ENCODE assay signal across 30 cellular contexts in genomic region chr2:226659416-226659815, GRCh38.
DNase-seq lines count a peak whose midpoint lies in the region; ATAC-seq and TF ChIP-seq lines count a peak whose summit lies in the region.
"Had no signal": no experiment of that assay in that cellular context is flagged by ENCODE, and none has a peak within 500 bp of the region (broad histone marks: within the 10 kb centered on the region; RNA-seq: fewer than 3 reads in every experiment).

No MANE protein-coding gene starts in this region.

- TF ChIP-seq POLR2A in IMR-90 (IDR thresholded peaks at IDR 0.05; ENCODE audit: low read depth, low read length) (no peak), right lobe of liver (IDR thresholded peaks at IDR 0.05) (no peak), ovary (IDR thresholded peaks at IDR 0.05) (no peak)

- no peaks in the 10 kb centered on the region for H3K79me2 ChIP-seq in mammary epithelial cell (ENCODE audit: insufficient read depth, low read length)

- no peak overlapping the region for H3K4me2 ChIP-seq in IMR-90 (ENCODE audit: low read depth, low read length)
- H3K4me2 ChIP-seq in mammary epithelial cell (ENCODE audit: insufficient read depth, low read depth, low read length): no peak overlapping the region

- no peak overlapping the region for H3K4me3 ChIP-seq in IMR-90 (ENCODE audit: insufficient read depth, low read depth, low read length)
- H3K4me3 ChIP-seq in mammary epithelial cell (replicated peaks in 1 of 3; ENCODE audit: insufficient read depth in 1 of 3, low read depth in 2 of 3, low read length in 3 of 3): no peak overlapping the region
- no peak overlapping the region for H3K4me3 ChIP-seq in right lobe of liver
- no peak overlapping the region for H3K4me3 ChIP-seq in thoracic aorta
- H3K4me3 ChIP-seq in ovary: no peak overlapping the region
- H3K4me3 ChIP-seq in A673 (ENCODE audit: low read depth, low read length, poor library complexity, severe bottlenecking): no peak overlapping the region
- H3K4me3 ChIP-seq: esophagus squamous epithelium, pancreas, suprapubic skin had no signal

- dilution Hi-C loops in IMR-90 (cut with HindIII; ENCODE audit: low sequenced_read_pairs, unreplicated experiment) (no loop called here), mammary epithelial cell (cut with HindIII; ENCODE audit: low sequenced_read_pairs) (no loop called here)

- peaks cover 6% of the 10 kb centered on the region; the same call in 1 of the 2 replicates for H3K9me1 ChIP-seq in IMR-90 (ENCODE audit: insufficient read depth, low read length)

- peak overlapping the region; percentile 36 for H2AK5ac ChIP-seq in IMR-90 (ENCODE audit: low read depth, low read length)

- H3K14ac ChIP-seq in IMR-90 (replicated peaks; ENCODE audit: low read depth, low read length): peak overlapping the region; percentile 50

- intact Hi-C loops in IMR-90 (cut with micrococcal nuclease): no loop called here
- intact Hi-C loops in mammary epithelial cell (cut with micrococcal nuclease): loop anchor here (10.0 kb wide), 1 partner anchor 525 kb away; no protein-coding TSS in a partner anchor
- intact Hi-C loops in right lobe of liver (cut with DNase I): no loop called here
- intact Hi-C loops in ovary (cut with DNase I): loop anchor here in 1 of 4 donors (10.0 kb wide), 1 partner anchor 65 kb away; no protein-coding TSS in a partner anchor
- intact Hi-C loops in A673 (cut with micrococcal nuclease; ENCODE audit: unreplicated experiment): loop anchor here (10.0 kb wide), 2 partner anchors 865 to 985 kb away; no protein-coding TSS in a partner anchor

- in situ Hi-C loops in IMR-90 (cut with MboI; ENCODE audit: low sequenced_read_pairs) (loop anchor here (10.0 kb wide), 1 partner anchor 135 kb away; the partner anchor contains the start of gene IRS1), mammary epithelial cell (cut with MboI; ENCODE audit: low sequenced_read_pairs in 2 of 2) (no loop called here)

- no peak overlapping the region; the same call in 1 of the 2 replicates for H4K91ac ChIP-seq in IMR-90 (ENCODE audit: insufficient read depth, low read depth, low read length)

- peak overlapping the region; percentile 40; the same call in 1 of the 2 replicates for H2BK20ac ChIP-seq in IMR-90 (ENCODE audit: low read depth, low read length)

- peak overlapping the region; percentile 51; the same call in 1 of the 2 replicates for H2BK120ac ChIP-seq in IMR-90 (ENCODE audit: low read depth, low read length)

- TF ChIP-seq RAD21 in IMR-90 (IDR thresholded peaks at IDR 0.05; ENCODE audit: low read length): no peak

- peak overlapping the region; percentile 50; the same call in 1 of the 3 replicates for H2BK15ac ChIP-seq in IMR-90 (ENCODE audit: low read depth, low read length)

- TF ChIP-seq EP300 in ovary (IDR thresholded peaks at IDR 0.05): no peak

- ATAC-seq in IMR-90 (ENCODE audit: low read depth): no peak
- ATAC-seq in right lobe of liver: no peak
- no peak for ATAC-seq in thoracic aorta (ENCODE audit: insufficient number of reproducible peaks, low FRiP score, low read depth)
- ATAC-seq: activated CD8-positive, alpha-beta T cell treated with anti-CD3 and anti-CD28 coated beads, Interleukin-2, amount 10 ng/mL, durations not matched to agents 7 days and 5 days; left colon; naive thymus-derived CD4-positive, alpha-beta T cell; pancreas; sciatic nerve; stimulated activated naive B cell treated with anti-CD40 and anti-IgM and Interleukin-4, amounts not matched to agents 10 μg/mL and 1 μg/mL and 100 μg/mL, for 72 hours had no signal

- H3K27ac ChIP-seq in IMR-90 (ENCODE audit: insufficient read depth, low read length) (no peak overlapping the region; the same call in 1 of the 2 replicates), mammary epithelial cell (ENCODE audit: insufficient read depth, low read depth, low read length) (no peak overlapping the region), right lobe of liver (peak overlapping the region in 2 of 3 donors; percentile 45 to 72), thoracic aorta (peak overlapping the region; percentile 40 to 75), ovary (no peak overlapping the region), A673 (ENCODE audit: low read depth, low read length, poor library complexity, severe bottlenecking) (no peak overlapping the region)
- H3K27ac ChIP-seq: pancreas, suprapubic skin had no signal

- H2AFZ ChIP-seq in IMR-90 (replicated peaks; ENCODE audit: low read length, poor library complexity) (no peak overlapping the region), mammary epithelial cell (ENCODE audit: low read depth, low read length) (peak overlapping the region; percentile 43)

- no CpG with 5 or more reads among the region's 6 CpGs for WGBS in IMR-90 (ENCODE audit: extremely low coverage in 2 of 2, insufficient read length in 1 of 2), 2 experiments
- 92% methylated on average over 6 of the region's 6 CpGs for WGBS in mammary epithelial cell (ENCODE audit: low coverage, missing lambda C conversion rate)
- WGBS in right lobe of liver (ENCODE audit: insufficient coverage, low coverage, low lambda C conversion rate, missing lambda C conversion rate): 42% methylated on average over 4 of the region's 6 CpGs
- WGBS in ovary, 3 donors: 85 to 94% (median 93%) methylated on average over 6 of the region's 6 CpGs

- peak overlapping the region; percentile 38; the same call in 1 of the 2 replicates for H4K5ac ChIP-seq in IMR-90 (ENCODE audit: low read depth, low read length)

- H3K27me3 ChIP-seq in IMR-90 (ENCODE audit: control insufficient read depth, insufficient read depth, low read length): no peaks in the 10 kb centered on the region
- no peaks in the 10 kb centered on the region for H3K27me3 ChIP-seq in mammary epithelial cell (ENCODE audit: insufficient read depth, low read length)
- H3K27me3 ChIP-seq in right lobe of liver: no peaks in the 10 kb centered on the region
- H3K27me3 ChIP-seq in thoracic aorta (replicated peaks; ENCODE audit: insufficient read depth): no peaks in the 10 kb centered on the region
- H3K27me3 ChIP-seq in ovary: no peaks in the 10 kb centered on the region
- H3K27me3 ChIP-seq in A673 (replicated peaks; ENCODE audit: insufficient read depth, low read depth, low read length, poor library complexity): no peaks in the 10 kb centered on the region
- H3K27me3 ChIP-seq: pancreas, suprapubic skin had no signal

- POLR2A ChIA-PET in IMR-90 (lab: Charles Lee; ENCODE audit: unreplicated experiment): no interaction called here
- POLR2A ChIA-PET in A673 (lab: Charles Lee; ENCODE audit: low non-redundant PET): no interaction called here

- peak overlapping the region; percentile 1 for H2BK5ac ChIP-seq in IMR-90 (ENCODE audit: low read depth, low read length, poor library complexity, severe bottlenecking)

- H3K79me1 ChIP-seq in IMR-90 (ENCODE audit: low read depth in 1 of 2, low read length in 2 of 2): peaks cover 0 to 11% of the 10 kb centered on the region in 2 experiments; a peak in 2 of 4 replicates

- no peak overlapping the region for H3K23ac ChIP-seq in IMR-90 (ENCODE audit: low read depth, low read length)

- no peak overlapping the region for H3K9ac ChIP-seq in IMR-90 (ENCODE audit: low read depth, low read length)
- no peak overlapping the region for H3K9ac ChIP-seq in mammary epithelial cell (ENCODE audit: insufficient read depth, low read length)

- CTCF ChIA-PET in IMR-90 (lab: Yijun Ruan, JAX) (no interaction called here), mammary epithelial cell (lab: Charles Lee; ENCODE audit: low non-redundant PET) (no interaction called here), A673 (lab: Charles Lee) (no interaction called here)

- H4K20me1 ChIP-seq in IMR-90 (ENCODE audit: insufficient read depth, low read length) (no peaks in the 10 kb centered on the region), mammary epithelial cell (ENCODE audit: insufficient read depth, low read length) (no peaks in the 10 kb centered on the region)

- DNase-seq in IMR-90: no peak
- DNase-seq in mammary epithelial cell: no peak
- no peak for DNase-seq in right lobe of liver
- DNase-seq in thoracic aorta (ENCODE audit: low spot score): no peak
- no peak for DNase-seq in ovary
- DNase-seq in NCI-H2081 treated with DMSO at 0.1 percent for 48 hours (lab: John Stamatoyannopoulos, UW): no peak
- no peak for DNase-seq in SHP77 (lab: John Stamatoyannopoulos, UW)
- no peak for DNase-seq in A673 (ENCODE audit: low spot score)
- DNase-seq: activated CD4-positive, alpha-beta T cell treated with anti-CD3 and anti-CD28 coated beads for 1 hour; activated CD8-positive, alpha-beta T cell treated with anti-CD3 and anti-CD28 coated beads, Interleukin-2, amount 10 ng/mL, durations not matched to agents 7 days and 5 days; aorta; CD8-positive, alpha-beta memory T cell; central memory CD4-positive, alpha-beta T cell; dermis blood vessel endothelial cell; DMS 273 treated with DMSO at 0.1 percent for 48 hours; esophagus squamous epithelium; foreskin melanocyte; HFFc6; hippocampal formation; left colon; midbrain; naive thymus-derived CD4-positive, alpha-beta T cell; NCI-H1092; NCI-H187; NCI-H526 treated with DMSO at 0.1 percent for 48 hours; pancreas; stimulated activated naive B cell treated with anti-CD40 and anti-IgM and Interleukin-4, amounts not matched to agents 10 μg/mL and 1 μg/mL and 100 μg/mL, for 72 hours; T-helper 1 cell had no signal

- H3K4me1 ChIP-seq in IMR-90 (ENCODE audit: control insufficient read depth, insufficient read depth, low read length): peaks cover 12% of the 10 kb centered on the region
- H3K4me1 ChIP-seq in mammary epithelial cell (ENCODE audit: insufficient read depth, low read length): peaks cover 11% of the 10 kb centered on the region
- H3K4me1 ChIP-seq in right lobe of liver: peaks cover 0 to 65% (median 13%) of the 10 kb centered on the region in 4 donors
- peaks cover 27 to 54% of the 10 kb centered on the region in 2 donors for H3K4me1 ChIP-seq in thoracic aorta (ENCODE audit: control insufficient read depth in 1 of 2, low read depth in 2 of 2)
- H3K4me1 ChIP-seq in ovary (ENCODE audit: insufficient read depth): peaks cover 7% of the 10 kb centered on the region
- peaks cover 34% of the 10 kb centered on the region for H3K4me1 ChIP-seq in A673 (ENCODE audit: insufficient read depth, low read length, poor library complexity, severe bottlenecking)

- no peak overlapping the region for H2AK9ac ChIP-seq in IMR-90 (replicated peaks; ENCODE audit: low read depth, low read length, poor library complexity)

- H3K4ac ChIP-seq in IMR-90 (ENCODE audit: low read depth, low read length): peak overlapping the region; percentile 65

- BruUV-seq in IMR-90 (replicated peaks; lab: Mats Ljungman, UMichigan): no TSS peak
- BruUV-seq in mammary epithelial cell (replicated peaks; lab: Mats Ljungman, UMichigan): no TSS peak
- no TSS peak for BruUV-seq in A673 (replicated peaks; lab: Mats Ljungman, UMichigan)

- H3K56ac ChIP-seq in IMR-90 (ENCODE audit: extremely low read depth, insufficient read depth, low read length): no peak overlapping the region

- no peaks in the 10 kb centered on the region for H3K9me3 ChIP-seq in IMR-90 (ENCODE audit: control insufficient read depth, insufficient read depth, low read length)
- H3K9me3 ChIP-seq in mammary epithelial cell (replicated peaks; ENCODE audit: insufficient read depth, low read length): no peaks in the 10 kb centered on the region
- H3K9me3 ChIP-seq in right lobe of liver: no peaks in the 10 kb centered on the region
- no peaks in the 10 kb centered on the region for H3K9me3 ChIP-seq in thoracic aorta
- no peaks in the 10 kb centered on the region for H3K9me3 ChIP-seq in ovary
- H3K9me3 ChIP-seq in A673 (ENCODE audit: low read depth, low read length, poor library complexity, severe bottlenecking): no peaks in the 10 kb centered on the region
- H3K9me3 ChIP-seq: esophagus squamous epithelium, pancreas, suprapubic skin had no signal

- no peaks in the 10 kb centered on the region for H3K36me3 ChIP-seq in IMR-90 (ENCODE audit: control insufficient read depth, insufficient read depth, low read length)
- no peaks in the 10 kb centered on the region for H3K36me3 ChIP-seq in mammary epithelial cell (ENCODE audit: insufficient read depth, low read length)
- no peaks in the 10 kb centered on the region for H3K36me3 ChIP-seq in right lobe of liver
- H3K36me3 ChIP-seq in thoracic aorta: no peaks in the 10 kb centered on the region
- no peaks in the 10 kb centered on the region for H3K36me3 ChIP-seq in ovary
- H3K36me3 ChIP-seq in A673 (ENCODE audit: insufficient read depth, low read length, poor library complexity, severe bottlenecking): no peaks in the 10 kb centered on the region
- H3K36me3 ChIP-seq: esophagus squamous epithelium, pancreas, suprapubic skin had no signal

- TF ChIP-seq CTCF in IMR-90 (conservative IDR thresholded peaks at IDR 0.05; ENCODE audit: low read depth, low read length) (no peak), mammary epithelial cell (conservative IDR thresholded peaks at IDR 0.05 in 1 of 2, IDR thresholded peaks at IDR 0.05 in 1 of 2; ENCODE audit: extremely low read depth in 1 of 2, insufficient read depth in 1 of 2, low read depth in 1 of 2, low read length in 2 of 2) (no peak), right lobe of liver (IDR thresholded peaks at IDR 0.05) (no peak), thoracic aorta (IDR thresholded peaks at IDR 0.05) (no peak), ovary (IDR thresholded peaks at IDR 0.05) (no peak), A673 (conservative IDR thresholded peaks at IDR 0.05; ENCODE audit: low read depth, low read length) (no peak)

- peak overlapping the region; percentile 27 to 50; a peak in 2 of 4 replicates for H4K8ac ChIP-seq in IMR-90 (ENCODE audit: low read depth in 2 of 2, low read length in 2 of 2)

- H3K18ac ChIP-seq in IMR-90 (ENCODE audit: low read depth, low read length): peak overlapping the region; percentile 11

Comparison
In these comparisons a context has a peak if more than half of its experiments do, and no peak if none do; other contexts are left out.
1. H3K27ac ChIP-seq: peak in right lobe of liver (2 of 3) and thoracic aorta (2 of 2); none in IMR-90 (single experiment), mammary epithelial cell (single experiment), ovary (0 of 2) and A673 (single experiment).
2. intact Hi-C loops: an anchor here in mammary epithelial cell (10.0 kb wide) and A673 (10.0 kb wide); none called in IMR-90 and right lobe of liver.